8 cellular contexts compared by ENCODE assay signal in the genomic region with DNA sequence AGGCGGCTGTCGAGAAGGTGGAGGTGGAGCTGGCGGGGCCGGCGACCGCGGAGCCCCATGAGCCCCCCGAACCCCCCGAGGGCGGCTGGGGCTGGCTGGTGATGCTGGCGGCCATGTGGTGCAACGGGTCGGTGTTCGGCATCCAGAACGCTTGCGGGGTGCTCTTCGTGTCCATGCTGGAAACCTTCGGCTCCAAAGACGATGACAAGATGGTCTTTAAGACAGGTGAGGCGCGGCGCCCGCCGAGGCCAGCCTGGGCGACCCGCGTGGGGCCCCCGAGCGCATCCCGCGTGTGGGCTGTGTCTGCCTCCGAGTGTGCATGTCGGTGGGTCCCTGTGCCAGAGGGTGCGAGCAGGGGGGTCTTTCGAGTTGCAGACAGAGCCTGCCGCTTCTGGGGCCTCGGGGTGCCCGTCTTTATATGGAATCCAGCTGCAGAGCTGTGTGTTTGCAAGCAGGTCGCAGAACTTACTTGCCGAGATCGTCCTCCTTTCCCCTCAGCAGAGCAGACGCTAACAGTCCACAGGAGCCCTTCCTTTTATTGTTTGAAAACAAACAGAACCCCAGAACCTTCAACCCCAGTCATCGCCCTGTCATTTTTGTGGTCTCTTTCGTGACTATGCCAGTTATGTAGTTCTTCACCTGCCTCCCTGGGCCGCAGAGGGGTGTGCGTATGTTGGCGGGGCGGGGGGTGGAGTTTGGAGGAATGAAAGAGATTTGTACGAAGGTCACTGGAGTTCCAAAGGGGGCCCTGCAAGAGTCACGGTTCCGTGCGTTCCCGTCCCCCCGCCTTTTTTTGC. TPM values are rescaled to one million over a fixed set of nuclear protein-coding genes. Genes with fewer than 3 reads are reported as not detected.
DNase-seq lines count a peak whose midpoint lies in the region; ATAC-seq and TF ChIP-seq lines count a peak whose summit lies in the region.

No MANE protein-coding gene starts in this region.

- H3K4me3 Mint-ChIP-seq in stimulated activated naive B cell treated with anti-CD40 and anti-IgM and Interleukin-4, amounts not matched to agents 10 μg/mL and 1 μg/mL and 100 μg/mL, for 72 hours = peak overlapping the region; percentile 85 to 86

- peak overlapping the region; percentile 72 for H3K27ac Mint-ChIP-seq in stimulated activated naive B cell treated with anti-CD40 and anti-IgM and Interleukin-4, amounts not matched to agents 10 μg/mL and 1 μg/mL and 100 μg/mL, for 72 hours

- no peaks in the 10 kb centered on the region for H3K9me3 Mint-ChIP-seq in stimulated activated naive B cell treated with anti-CD40 and anti-IgM and Interleukin-4, amounts not matched to agents 10 μg/mL and 1 μg/mL and 100 μg/mL, for 72 hours

- no peak for TF ChIP-seq CTCF in choroid plexus epithelial cell (conservative IDR thresholded peaks at IDR 0.05; ENCODE audit: low read depth, low read length)
- no peak for TF ChIP-seq CTCF in mucosa of descending colon (IDR thresholded peaks at IDR 0.05)

- ATAC-seq in GM19395 (IDR thresholded peaks at IDR 0.05; ENCODE audit: unreplicated experiment) (peak; percentile 21), mucosa of descending colon (peak; percentile 44), GM21381 (IDR thresholded peaks at IDR 0.05; ENCODE audit: unreplicated experiment) (no peak)
- peak; percentile 33 to 35 for ATAC-seq in stimulated activated naive B cell treated with anti-CD40 and anti-IgM and Interleukin-4, amounts not matched to agents 10 μg/mL and 1 μg/mL and 100 μg/mL, for 72 hours (replicated peaks)

- DNase-seq in activated CD4-positive, alpha-beta T cell treated with anti-CD3 and anti-CD28 coated beads for 1 hour = peak; percentile 49
- peak; percentile 28 for DNase-seq in choroid plexus epithelial cell (ENCODE audit: low read depth)
- DNase-seq in mucosa of descending colon = peak; percentile 56 to 64 (median 58)
- DNase-seq in stimulated activated naive B cell treated with anti-CD40 and anti-IgM and Interleukin-4, amounts not matched to agents 10 μg/mL and 1 μg/mL and 100 μg/mL, for 72 hours = peak; percentile 2

- peaks cover 17 to 35% of the 10 kb centered on the region in 2 donors for H3K4me1 Mint-ChIP-seq in stimulated activated naive B cell treated with anti-CD40 and anti-IgM and Interleukin-4, amounts not matched to agents 10 μg/mL and 1 μg/mL and 100 μg/mL, for 72 hours

- H3K4me3 ChIP-seq in BLaER1 = peak overlapping the region; percentile 76
- H3K4me3 ChIP-seq in choroid plexus epithelial cell (ENCODE audit: low read depth, low read length) = peak overlapping the region; percentile 56
- H3K4me3 ChIP-seq in mucosa of descending colon = peak overlapping the region; percentile 44

- H4K20me1 ChIP-seq in BLaER1 = no peaks in the 10 kb centered on the region

- H3K4me1 ChIP-seq in BLaER1 (peaks cover 16% of the 10 kb centered on the region; the same call in 1 of the 2 replicates), mucosa of descending colon (ENCODE audit: low read depth) (peaks cover 3% of the 10 kb centered on the region)

- peak overlapping the region; percentile 72; the same call in 1 of the 2 replicates for H3K9ac ChIP-seq in BLaER1

- no peak for TF ChIP-seq RAD21 in Ishikawa (IDR thresholded peaks at IDR 0.05; ENCODE audit: low read depth)

- peaks cover 22 to 40% of the 10 kb centered on the region in 2 donors for H3K27me3 Mint-ChIP-seq in stimulated activated naive B cell treated with anti-CD40 and anti-IgM and Interleukin-4, amounts not matched to agents 10 μg/mL and 1 μg/mL and 100 μg/mL, for 72 hours

- intact Hi-C loops in mucosa of descending colon (cut with DNase I, micrococcal nuclease) = no loop called here

- H3K36me3 Mint-ChIP-seq in stimulated activated naive B cell treated with anti-CD40 and anti-IgM and Interleukin-4, amounts not matched to agents 10 μg/mL and 1 μg/mL and 100 μg/mL, for 72 hours = no peaks in the 10 kb centered on the region

- no peak for TF ChIP-seq EP300 in Ishikawa (IDR thresholded peaks at IDR 0.05; ENCODE audit: borderline replicate concordance)

- H3K9me3 ChIP-seq in BLaER1 (no peaks in the 10 kb centered on the region), mucosa of descending colon (no peaks in the 10 kb centered on the region)

- H3K36me3 ChIP-seq in BLaER1 (no peaks in the 10 kb centered on the region), mucosa of descending colon (ENCODE audit: low read depth) (no peaks in the 10 kb centered on the region)

- peak overlapping the region; percentile 86 for H3K4me2 ChIP-seq in BLaER1

- peaks cover 40% of the 10 kb centered on the region for H3K27me3 ChIP-seq in BLaER1

- no peak overlapping the region for H3K27ac ChIP-seq in BLaER1

TF ChIP-seq in Ishikawa, 13 proteins besides CTCF, POLR2A, EP300 and RAD21:
- TF ChIP-seq, protein P1, sequence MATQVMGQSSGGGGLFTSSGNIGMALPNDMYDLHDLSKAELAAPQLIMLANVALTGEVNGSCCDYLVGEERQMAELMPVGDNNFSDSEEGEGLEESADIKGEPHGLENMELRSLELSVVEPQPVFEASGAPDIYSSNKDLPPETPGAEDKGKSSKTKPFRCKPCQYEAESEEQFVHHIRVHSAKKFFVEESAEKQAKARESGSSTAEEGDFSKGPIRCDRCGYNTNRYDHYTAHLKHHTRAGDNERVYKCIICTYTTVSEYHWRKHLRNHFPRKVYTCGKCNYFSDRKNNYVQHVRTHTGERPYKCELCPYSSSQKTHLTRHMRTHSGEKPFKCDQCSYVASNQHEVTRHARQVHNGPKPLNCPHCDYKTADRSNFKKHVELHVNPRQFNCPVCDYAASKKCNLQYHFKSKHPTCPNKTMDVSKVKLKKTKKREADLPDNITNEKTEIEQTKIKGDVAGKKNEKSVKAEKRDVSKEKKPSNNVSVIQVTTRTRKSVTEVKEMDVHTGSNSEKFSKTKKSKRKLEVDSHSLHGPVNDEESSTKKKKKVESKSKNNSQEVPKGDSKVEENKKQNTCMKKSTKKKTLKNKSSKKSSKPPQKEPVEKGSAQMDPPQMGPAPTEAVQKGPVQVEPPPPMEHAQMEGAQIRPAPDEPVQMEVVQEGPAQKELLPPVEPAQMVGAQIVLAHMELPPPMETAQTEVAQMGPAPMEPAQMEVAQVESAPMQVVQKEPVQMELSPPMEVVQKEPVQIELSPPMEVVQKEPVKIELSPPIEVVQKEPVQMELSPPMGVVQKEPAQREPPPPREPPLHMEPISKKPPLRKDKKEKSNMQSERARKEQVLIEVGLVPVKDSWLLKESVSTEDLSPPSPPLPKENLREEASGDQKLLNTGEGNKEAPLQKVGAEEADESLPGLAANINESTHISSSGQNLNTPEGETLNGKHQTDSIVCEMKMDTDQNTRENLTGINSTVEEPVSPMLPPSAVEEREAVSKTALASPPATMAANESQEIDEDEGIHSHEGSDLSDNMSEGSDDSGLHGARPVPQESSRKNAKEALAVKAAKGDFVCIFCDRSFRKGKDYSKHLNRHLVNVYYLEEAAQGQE (IDR thresholded peaks at IDR 0.05; ENCODE audit: low read depth) = no peak
- no peak for TF ChIP-seq CREB1 (IDR thresholded peaks at IDR 0.05; ENCODE audit: low read depth)
- no peak for TF ChIP-seq EGR1 (IDR thresholded peaks at IDR 0.05)
- TF ChIP-seq TCF12 (IDR thresholded peaks at IDR 0.05; ENCODE audit: low read depth) = no peak
- TF ChIP-seq NFIC (IDR thresholded peaks at IDR 0.05) = no peak
- TF ChIP-seq ZBTB7A (IDR thresholded peaks at IDR 0.05; ENCODE audit: low read depth) = peak; percentile 17; the same call in 1 of the 2 replicates
- TF ChIP-seq TEAD4 (IDR thresholded peaks at IDR 0.05) = no peak
- TF ChIP-seq, protein P2, sequence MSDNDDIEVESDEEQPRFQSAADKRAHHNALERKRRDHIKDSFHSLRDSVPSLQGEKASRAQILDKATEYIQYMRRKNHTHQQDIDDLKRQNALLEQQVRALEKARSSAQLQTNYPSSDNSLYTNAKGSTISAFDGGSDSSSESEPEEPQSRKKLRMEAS (IDR thresholded peaks at IDR 0.05) = 0 out of 2 replicates have a peak, but pooled peaks have one; percentile 3
- no peak for TF ChIP-seq TAF1 (IDR thresholded peaks at IDR 0.05; ENCODE audit: low read depth)
- no peak for TF ChIP-seq FOXM1 (IDR thresholded peaks at IDR 0.05; ENCODE audit: borderline replicate concordance, low read depth)

RNA-seq across cellular contexts. Expression of a gene that starts 0.8 kb away (rescaled TPM):
- 1 to 10 TPM; 1.4 to 6.0 (median 3.8) TPM for total RNA-seq in mucosa of descending colon

Comparison
In these comparisons a context has a peak if more than half of its experiments do, and no peak if none do; other contexts are left out.
1. DNase-seq: peak in every context shown above with its lines; median percentile 58 in mucosa of descending colon; 49 in activated CD4-positive, alpha-beta T cell treated with anti-CD3 and anti-CD28 coated beads for 1 hour; 28 in choroid plexus epithelial cell; 2 in stimulated activated naive B cell treated with anti-CD40 and anti-IgM and Interleukin-4, amounts not matched to agents 10 μg/mL and 1 μg/mL and 100 μg/mL, for 72 hours.